In the genomic region with DNA sequence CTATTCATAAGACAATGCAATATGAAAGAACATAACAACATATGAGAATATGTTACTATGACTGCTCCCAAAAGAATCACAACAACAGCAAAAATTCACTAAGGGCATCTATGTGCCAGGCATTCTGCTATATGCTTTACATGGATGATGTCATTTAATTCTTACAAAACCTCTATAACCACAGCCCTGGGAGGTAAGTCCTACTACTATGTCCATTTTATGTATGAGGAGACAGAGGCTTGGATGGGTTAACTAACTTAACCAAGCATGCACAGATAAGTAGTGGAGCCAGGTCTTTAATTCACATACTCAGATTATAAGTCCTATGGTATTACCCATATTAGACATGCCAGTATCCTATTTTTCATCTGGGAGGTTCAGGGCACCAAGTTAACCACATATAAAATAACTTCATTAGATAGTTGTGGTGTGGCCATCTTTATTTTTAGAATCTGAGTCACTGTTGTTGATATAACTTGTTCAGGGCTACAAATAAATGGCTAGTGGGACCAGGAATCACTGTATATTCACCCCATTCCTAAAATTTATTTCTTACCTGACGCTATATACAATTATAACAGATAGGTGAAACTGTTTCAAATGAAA, we compare ENCODE assay signal across 1 cellular context.
TF ChIP-seq lines count a peak whose summit lies in the region.

No MANE protein-coding gene starts in this region.

TF ChIP-seq in SK-N-SH, 30 proteins besides CTCF, POLR2A, EP300 and RAD21 (continued from another document):
- TF ChIP-seq REST (IDR thresholded peaks at IDR 0.05; ENCODE audit: low read depth, low read length): no peak
- TF ChIP-seq POLR2AphosphoS5 (IDR thresholded peaks at IDR 0.05; ENCODE audit: low read depth, low read length): no peak
- TF ChIP-seq NFIC (IDR thresholded peaks at IDR 0.05; ENCODE audit: borderline replicate concordance): no peak
- no peak for TF ChIP-seq RXRA (IDR thresholded peaks at IDR 0.05; ENCODE audit: borderline replicate concordance, low read depth)
- no peak for TF ChIP-seq TAF1 (IDR thresholded peaks at IDR 0.05; ENCODE audit: borderline replicate concordance, low read depth, low read length)
- TF ChIP-seq EZH2phosphoT487 (IDR thresholded peaks at IDR 0.05; ENCODE audit: borderline replicate concordance, low read depth): no peak
- TF ChIP-seq NRF1 (IDR thresholded peaks at IDR 0.05; ENCODE audit: low read depth, low read length): no peak
